ENCODE assay signal across 8 cellular contexts in genomic region chr2:37653805-37654378, GRCh38. TPM values are rescaled to one million over a fixed set of nuclear protein-coding genes. Genes with fewer than 3 reads are reported as not detected.
DNase-seq lines count a peak whose midpoint lies in the region; ATAC-seq and TF ChIP-seq lines count a peak whose summit lies in the region.

No MANE protein-coding gene starts in this region.

- H3K4me1 ChIP-seq in foreskin keratinocyte: peaks cover 48% of the 10 kb centered on the region

- H3K4me3 ChIP-seq in AG10803 (ENCODE audit: low read length): peak overlapping the region; percentile 18; the same call in 1 of the 2 replicates

- ATAC-seq in GM18861 (IDR thresholded peaks at IDR 0.05; ENCODE audit: unreplicated experiment): peak; percentile 30
- ATAC-seq in HG03103 (IDR thresholded peaks at IDR 0.05; ENCODE audit: low read depth, unreplicated experiment): peak; percentile 40
- peak; percentile 17 for ATAC-seq in foreskin keratinocyte
- peak; percentile 57 for ATAC-seq in sciatic nerve

- intact Hi-C loops in sciatic nerve (cut with DNase I): no loop called here

- peak; percentile 43 for DNase-seq in AG10803 (ENCODE audit: low read depth)
- peak; percentile 61 for DNase-seq in RPMI8226
- DNase-seq in foreskin keratinocyte: peak; percentile 56 to 79
- no peak for DNase-seq in sciatic nerve (ENCODE audit: low spot score)
- DNase-seq in KG1 (lab: John Stamatoyannopoulos, UW): no peak
- no peak for DNase-seq in NCI-H1092 (lab: John Stamatoyannopoulos, UW)

- TF ChIP-seq CTCF in AG10803 (conservative IDR thresholded peaks at IDR 0.05; ENCODE audit: low read length): no peak
- TF ChIP-seq CTCF in foreskin keratinocyte (conservative IDR thresholded peaks at IDR 0.05): no peak

- H3K27ac ChIP-seq in foreskin keratinocyte: peak overlapping the region; percentile 76

- H3K27me3 ChIP-seq in foreskin keratinocyte: no peaks in the 10 kb centered on the region

RNA-seq across cellular contexts. Expression of gene CDC42EP3, which starts 17.6 kb away (rescaled TPM):
- total RNA-seq in foreskin keratinocyte (32.3 and 46.4 TPM in 2 replicates), sciatic nerve (53.1 TPM)
- polyA plus RNA-seq in foreskin keratinocyte: 15.0 and 23.2 TPM in 2 replicates

Comparison
In these comparisons a context has a peak if more than half of its experiments do, and no peak if none do; other contexts are left out.
1. DNase-seq: peak in AG10803 (single experiment), RPMI8226 (single experiment) and foreskin keratinocyte (2 of 2); none in sciatic nerve (single experiment), KG1 (single experiment) and NCI-H1092 (single experiment).
2. Peak in every context shown above with its lines, with median percentiles within 50 percentile points of each other: ATAC-seq.